In genomic region chr10:82969405-82969804, GRCh38 we compare ENCODE assay signal across 11 cellular contexts.
DNase-seq lines count a peak whose midpoint lies in the region; ATAC-seq, FAIRE-seq and TF ChIP-seq lines count a peak whose summit lies in the region.
"Had no signal": no experiment of that assay in that cellular context is flagged by ENCODE, and none has a peak within 500 bp of the region (broad histone marks: within the 10 kb centered on the region; RNA-seq: fewer than 3 reads in every experiment).

No MANE protein-coding gene starts in this region.

- intact Hi-C loops in right cardiac atrium (cut with DNase I) (no loop called here), posterior vena cava (cut with DNase I) (no loop called here)
- intact Hi-C loops in CD8-positive, alpha-beta T cell (cut with DNase I, micrococcal nuclease), result no loop called here

- no peaks in the 10 kb centered on the region for H3K27me3 Mint-ChIP-seq in CD8-positive, alpha-beta T cell (ENCODE audit: low read depth)

- peak; percentile 48 for TF ChIP-seq CTCF in cardiac muscle cell (IDR thresholded peaks at IDR 0.05; ENCODE audit: low read depth, low read length)
- TF ChIP-seq CTCF in CD8-positive, alpha-beta T cell (IDR thresholded peaks at IDR 0.05), result no peak

- H3K36me3 ChIP-seq in cardiac muscle cell, result no peaks in the 10 kb centered on the region
- H3K36me3 ChIP-seq in CD8-positive, alpha-beta T cell (ENCODE audit: insufficient read depth, low read length), result no peaks in the 10 kb centered on the region

- H3K4me1 Mint-ChIP-seq in CD8-positive, alpha-beta T cell (ENCODE audit: low read depth), result no peaks in the 10 kb centered on the region

- peak; percentile 23 to 56 for DNase-seq in cardiac muscle cell (ENCODE audit: low read depth in 1 of 2, low spot score in 1 of 2)
- no peak for DNase-seq in right cardiac atrium
- DNase-seq in RCC 7860 (ENCODE audit: low spot score), result peak; percentile 26
- peak; percentile 23 for DNase-seq in fibroblast of the conjunctiva (ENCODE audit: low read depth)
- DNase-seq in urothelium cell line (ENCODE audit: low spot score), result peak; percentile 11
- no peak for DNase-seq in CD8-positive, alpha-beta T cell
- no peak for DNase-seq in posterior vena cava (ENCODE audit: low spot score)
- DNase-seq: Calu3; stimulated activated CD4-positive, alpha-beta T cell treated with anti-CD3 and anti-CD28 coated beads, Interleukin-2, amount 100 ng/mL, for 48 hours had no signal

- ATAC-seq in right cardiac atrium (no peak), GM18867 (IDR thresholded peaks at IDR 0.05; ENCODE audit: unreplicated experiment) (no peak)
- no peak for ATAC-seq in CD8-positive, alpha-beta T cell
- ATAC-seq: activated naive CD4-positive, alpha-beta T cell treated with anti-CD3 and anti-CD28 coated beads, Interleukin-2, amount 50 U/mL, for 72 hours had no signal

- no peak for FAIRE-seq in RCC 7860 (lab: Jason Lieb, UNC)
- no peak for FAIRE-seq in urothelium cell line (lab: Jason Lieb, UNC)

- no peak overlapping the region for H3K4me3 ChIP-seq in cardiac muscle cell
- H3K4me3 ChIP-seq in right cardiac atrium (ENCODE audit: low read length), result no peak overlapping the region
- H3K4me3 ChIP-seq in CD8-positive, alpha-beta T cell (ENCODE audit: low read depth, low read length), result no peak overlapping the region

- no peak overlapping the region for H3K27ac Mint-ChIP-seq in CD8-positive, alpha-beta T cell
- H3K27ac Mint-ChIP-seq: activated naive CD4-positive, alpha-beta T cell treated with anti-CD3 and anti-CD28 coated beads, Interleukin-2, amount 50 U/mL, for 72 hours had no signal

- POLR2A ChIA-PET in CD8-positive, alpha-beta T cell (lab: Charles Lee), result no interaction called here

- CTCF ChIA-PET in CD8-positive, alpha-beta T cell (lab: Charles Lee), result no interaction called here

- WGBS in right cardiac atrium, result 61% methylated on average over 1 of the region's 1 CpG

- H3K27me3 ChIP-seq in cardiac muscle cell (no peaks in the 10 kb centered on the region), right cardiac atrium (ENCODE audit: control insufficient read depth, insufficient read depth) (no peaks in the 10 kb centered on the region)
- H3K27me3 ChIP-seq in CD8-positive, alpha-beta T cell (ENCODE audit: insufficient read depth, low read length), result no peaks in the 10 kb centered on the region

- no peak overlapping the region for H3K27ac ChIP-seq in cardiac muscle cell
- no peak overlapping the region for H3K27ac ChIP-seq in right cardiac atrium (ENCODE audit: low read length)
- no peak overlapping the region for H3K27ac ChIP-seq in CD8-positive, alpha-beta T cell (ENCODE audit: low read depth, low read length)

- H3K4me3 Mint-ChIP-seq in CD8-positive, alpha-beta T cell, result no peak overlapping the region

- H3K9me3 Mint-ChIP-seq in CD8-positive, alpha-beta T cell, result peaks cover 7% of the 10 kb centered on the region
- H3K9me3 Mint-ChIP-seq: activated naive CD4-positive, alpha-beta T cell treated with anti-CD3 and anti-CD28 coated beads, Interleukin-2, amount 50 U/mL, for 72 hours had no signal

- H3K4me1 ChIP-seq in cardiac muscle cell (ENCODE audit: low read depth) (peaks cover 9% of the 10 kb centered on the region), right cardiac atrium (ENCODE audit: control insufficient read depth, insufficient read depth, low read length) (no peaks in the 10 kb centered on the region)
- H3K4me1 ChIP-seq in CD8-positive, alpha-beta T cell (ENCODE audit: insufficient read depth, low read length), result no peaks in the 10 kb centered on the region

- H3K9me3 ChIP-seq in cardiac muscle cell (ENCODE audit: low read depth) (no peaks in the 10 kb centered on the region), right cardiac atrium (ENCODE audit: control insufficient read depth, low read length) (no peaks in the 10 kb centered on the region)
- no peaks in the 10 kb centered on the region for H3K9me3 ChIP-seq in CD8-positive, alpha-beta T cell (ENCODE audit: low read length)

- no peaks in the 10 kb centered on the region for H3K36me3 Mint-ChIP-seq in CD8-positive, alpha-beta T cell
- H3K36me3 Mint-ChIP-seq: activated naive CD4-positive, alpha-beta T cell treated with anti-CD3 and anti-CD28 coated beads, Interleukin-2, amount 50 U/mL, for 72 hours had no signal

Comparison
In these comparisons a context has a peak if more than half of its experiments do, and no peak if none do; other contexts are left out.
1. DNase-seq: peak in cardiac muscle cell (2 of 2), RCC 7860 (single experiment), fibroblast of the conjunctiva (single experiment) and urothelium cell line (single experiment); none in right cardiac atrium (0 of 3), CD8-positive, alpha-beta T cell (0 of 7) and posterior vena cava (single experiment).